In genomic region chr2:241339839-241340471, GRCh38 we compare ENCODE assay signal across 19 cellular contexts. TPM values are rescaled to one million over a fixed set of nuclear protein-coding genes. Genes with fewer than 3 reads are reported as not detected.
DNase-seq lines count a peak whose midpoint lies in the region; ATAC-seq and TF ChIP-seq lines count a peak whose summit lies in the region.
"Had no signal": no experiment of that assay in that cellular context is flagged by ENCODE, and none has a peak within 500 bp of the region (broad histone marks: within the 10 kb centered on the region; RNA-seq: fewer than 3 reads in every experiment).

No MANE protein-coding gene starts in this region.

- no peaks in the 10 kb centered on the region for H3K27me3 ChIP-seq in AG04450 (ENCODE audit: control insufficient read depth, insufficient read depth, low read length)
- no peaks in the 10 kb centered on the region for H3K27me3 ChIP-seq in HL-60 (ENCODE audit: insufficient read depth, poor library complexity, severe bottlenecking)
- H3K27me3 ChIP-seq in adipocyte (replicated peaks; ENCODE audit: control insufficient read depth, insufficient read depth, low read length): no peaks in the 10 kb centered on the region
- no peaks in the 10 kb centered on the region for H3K27me3 ChIP-seq in Karpas-422 (ENCODE audit: low read length)
- H3K27me3 ChIP-seq: upper lobe of left lung had no signal

- peaks cover 54% of the 10 kb centered on the region for H3K79me2 ChIP-seq in Karpas-422 (ENCODE audit: low read length)

- peaks cover 49% of the 10 kb centered on the region for H3K36me3 Mint-ChIP-seq in mesothelial cell of epicardium

- peaks cover 25% of the 10 kb centered on the region for H3K4me1 ChIP-seq in adipocyte (ENCODE audit: control insufficient read depth, insufficient read depth, low read length)
- H3K4me1 ChIP-seq in Karpas-422 (ENCODE audit: low read length): peaks cover 24% of the 10 kb centered on the region

- H3K4me3 ChIP-seq in AG04450 (ENCODE audit: low read depth, low read length): no peak overlapping the region
- H3K4me3 ChIP-seq in HL-60 (replicated peaks; ENCODE audit: insufficient read depth, low read length): no peak overlapping the region
- no peak overlapping the region for H3K4me3 ChIP-seq in adipocyte (ENCODE audit: low read length)
- no peak overlapping the region for H3K4me3 ChIP-seq in Karpas-422 (ENCODE audit: low read length)
- H3K4me3 ChIP-seq: upper lobe of left lung had no signal

- no peaks in the 10 kb centered on the region for H3K4me1 Mint-ChIP-seq in mesothelial cell of epicardium

- H3K27me3 Mint-ChIP-seq in mesothelial cell of epicardium (ENCODE audit: low read depth): no peaks in the 10 kb centered on the region
- H3K27me3 Mint-ChIP-seq: naive B cell had no signal

- ATAC-seq in HG03442 (IDR thresholded peaks at IDR 0.05; ENCODE audit: unreplicated experiment) (no peak), GM21367 (IDR thresholded peaks at IDR 0.05; ENCODE audit: unreplicated experiment) (no peak)

- DNase-seq in AG04450 (ENCODE audit: low read depth, low spot score): no peak
- no peak for DNase-seq in HL-60 (ENCODE audit: low read depth in 1 of 2, low spot score in 1 of 2)
- DNase-seq in adipocyte (ENCODE audit: low read depth): peak; percentile 32
- no peak for DNase-seq in mesothelial cell of epicardium (ENCODE audit: low spot score in 2 of 2, unreplicated experiment in 2 of 2)
- DNase-seq in UCSD-AML1 (lab: John Stamatoyannopoulos, UW; ENCODE audit: unreplicated experiment): no peak
- DNase-seq in Karpas-422: no peak
- DNase-seq: activated CD4-positive, alpha-beta T cell treated with anti-CD3 and anti-CD28 coated beads, Interleukin-2, amount 50 U/mL, for 1 hour; activated gamma-delta T cell; AML-193; cerebellar nuclear complex; DMS79; hippocampal formation; naive B cell; NCI-H1092; right cardiac atrium; stimulated activated CD4-positive, alpha-beta T cell treated with anti-CD3 and anti-CD28 coated beads, Interleukin-4, amount 100 ng/mL, for 24 hours; upper lobe of left lung had no signal

- no peak overlapping the region for H2AFZ ChIP-seq in Karpas-422 (ENCODE audit: low read length)

- H3K9me3 Mint-ChIP-seq in mesothelial cell of epicardium: no peaks in the 10 kb centered on the region
- H3K9me3 Mint-ChIP-seq: naive B cell had no signal

- peak overlapping the region; percentile 47 for H3K27ac ChIP-seq in AG04450 (ENCODE audit: low read depth, low read length)
- peak overlapping the region; percentile 37 for H3K27ac ChIP-seq in HL-60 (replicated peaks)
- no peak overlapping the region for H3K27ac ChIP-seq in Karpas-422 (ENCODE audit: low read length)

- no peak for TF ChIP-seq CTCF in AG04450 (IDR thresholded peaks at IDR 0.05; ENCODE audit: low read depth, low read length)
- TF ChIP-seq CTCF in HL-60 (IDR thresholded peaks at IDR 0.05; ENCODE audit: insufficient read depth, low read length): no peak
- no peak for TF ChIP-seq CTCF in mesothelial cell of epicardium (IDR thresholded peaks at IDR 0.05; ENCODE audit: unreplicated experiment)

- no peak overlapping the region for H3K4me2 ChIP-seq in Karpas-422 (ENCODE audit: low read depth, low read length, poor library complexity, severe bottlenecking)

- no peaks in the 10 kb centered on the region for H3K9me2 ChIP-seq in Karpas-422 (replicated peaks; ENCODE audit: insufficient read depth, low read length)

- peaks cover 84% of the 10 kb centered on the region for H3K36me3 ChIP-seq in adipocyte (ENCODE audit: control insufficient read depth, insufficient read depth, low read length, severe bottlenecking)
- peaks cover 66% of the 10 kb centered on the region for H3K36me3 ChIP-seq in Karpas-422 (ENCODE audit: insufficient read depth, low read length)

- CTCF ChIA-PET in AG04450 (lab: Charles Lee): no interaction called here

- H3K9ac ChIP-seq in adipocyte (ENCODE audit: low read length): peak overlapping the region; percentile 5
- H3K9ac ChIP-seq in Karpas-422 (ENCODE audit: low read length): no peak overlapping the region

- peaks cover 8% of the 10 kb centered on the region; the same call in 1 of the 2 replicates for H4K20me1 ChIP-seq in Karpas-422 (ENCODE audit: insufficient read depth, low read depth, low read length)

- H3K4me3 Mint-ChIP-seq in mesothelial cell of epicardium: no peak overlapping the region
- H3K4me3 Mint-ChIP-seq: naive B cell had no signal

- POLR2A ChIA-PET in AG04450 (lab: Yijun Ruan, JAX): interaction anchor here (0.6 kb wide), 1 partner anchor 82 kb away, joined by 5 read pairs; no protein-coding TSS in a partner anchor

- peak overlapping the region; percentile 45 for H3K27ac Mint-ChIP-seq in mesothelial cell of epicardium

- H3K9me3 ChIP-seq in AG04450 (ENCODE audit: control insufficient read depth, insufficient read depth, low read length) (no peaks in the 10 kb centered on the region), adipocyte (ENCODE audit: control insufficient read depth, low read length) (no peaks in the 10 kb centered on the region), Karpas-422 (ENCODE audit: low read length) (no peaks in the 10 kb centered on the region)
- H3K9me3 ChIP-seq: upper lobe of left lung had no signal

RNA-seq across cellular contexts. Expression of gene FARP2, which starts 16.1 kb away (rescaled TPM):
- 25.4 and 27.0 TPM in 2 replicates for polyA plus RNA-seq in AG04450 (2011; rRNA removed)
- polyA minus RNA-seq in AG04450 (2011; rRNA and poly(A)+ RNA removed): 50.5 and 58.7 TPM in 2 replicates
- 54.9 to 55.1 TPM (median 54.9 TPM) in 3 replicates for total RNA-seq in mesothelial cell of epicardium
- total RNA-seq in Karpas-422 (2014; rRNA removed; shearing (Covaris generic); ENCODE audit: low replicate concordance): 30.5 and 40.0 TPM in 2 replicates

RNA-seq across cellular contexts. Expression of gene SEPTIN2, which starts 24.2 kb away (rescaled TPM):
- 788 and 1,080 TPM in 2 replicates for polyA plus RNA-seq in AG04450 (2011; rRNA removed)
- polyA minus RNA-seq in AG04450 (2011; rRNA and poly(A)+ RNA removed): 366 and 582 TPM in 2 replicates
- 507 to 522 TPM (median 508 TPM) in 3 replicates for total RNA-seq in mesothelial cell of epicardium
- 208 and 281 TPM in 2 replicates for total RNA-seq in Karpas-422 (2014; rRNA removed; shearing (Covaris generic); ENCODE audit: low replicate concordance)

RNA-seq across cellular contexts. Expression of gene HDLBP, which starts 24.5 kb away (rescaled TPM):
- 707 and 731 TPM in 2 replicates for polyA plus RNA-seq in AG04450 (2011; rRNA removed)
- 1,398 and 1,782 TPM in 2 replicates for polyA minus RNA-seq in AG04450 (2011; rRNA and poly(A)+ RNA removed)
- 479 to 484 TPM (median 480 TPM) in 3 replicates for total RNA-seq in mesothelial cell of epicardium
- 141 and 167 TPM in 2 replicates for total RNA-seq in Karpas-422 (2014; rRNA removed; shearing (Covaris generic); ENCODE audit: low replicate concordance)
